In the genomic region with DNA sequence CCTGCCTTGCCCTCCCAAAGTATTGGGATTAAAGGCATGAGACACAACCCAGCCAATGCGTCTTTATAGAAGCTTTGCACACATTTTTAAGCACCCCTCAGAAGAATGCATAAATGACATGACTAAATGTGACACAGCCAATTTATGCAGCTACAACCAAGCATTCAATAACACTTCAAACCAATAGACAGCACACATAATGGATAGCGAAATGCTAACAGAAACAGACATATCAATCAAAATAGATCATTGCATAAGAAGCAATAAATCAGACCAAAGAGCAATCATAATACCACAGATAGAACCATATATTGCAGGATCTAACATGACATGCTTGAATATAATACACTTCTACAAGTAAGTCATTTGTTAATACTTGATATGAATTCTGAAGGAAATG, we compare ENCODE assay signal across 41 cellular contexts. TPM values are rescaled to one million over a fixed set of nuclear protein-coding genes. Genes with fewer than 3 reads are reported as not detected.
"Had no signal": no experiment of that assay in that cellular context is flagged by ENCODE, and none has a peak within 500 bp of the region (broad histone marks: within the 10 kb centered on the region; RNA-seq: fewer than 3 reads in every experiment).

No MANE protein-coding gene starts in this region.

- H3K4me3 ChIP-seq: adrenal gland, ascending aorta, body of pancreas, breast epithelium, cardiac muscle cell had no signal

- DNase-seq: activated effector memory CD4-positive, alpha-beta T cell treated with anti-CD3 and anti-CD28 coated beads, Interleukin-2, amount 50 U/mL, for 16 hours; activated effector memory CD4-positive, alpha-beta T cell treated with Interleukin-2 at 50 U/mL for 16 hours; activated gamma-delta T cell; activated gamma-delta T cell treated with Interleukin-2 at 50 U/mL for 16 hours; activated naive CD4-positive, alpha-beta T cell; activated naive CD4-positive, alpha-beta T cell treated with anti-CD3 and anti-CD28 coated beads for 36 hours; activated naive CD4-positive, alpha-beta T cell treated with anti-CD3 and anti-CD28 coated beads, Interleukin-2, amount 50 U/mL, for 16 hours; activated naive CD4-positive, alpha-beta T cell treated with Interleukin-2 at 50 U/mL for 16 hours; activated naive CD8-positive, alpha-beta T cell treated with anti-CD3 and anti-CD28 coated beads for 36 hours; activated naive CD8-positive, alpha-beta T cell treated with anti-CD3 and anti-CD28 coated beads, Interleukin-2, amount 10 ng/mL, durations not matched to agents 7 days and 5 days; activated naive CD8-positive, alpha-beta T cell treated with anti-CD3 and anti-CD28 coated beads, Interleukin-2, amount 50 U/mL, for 24 hours; activated T-cell treated with anti-CD3 and anti-CD28 coated beads, Interleukin-2, amount 50 U/mL, for 1 hour; activated T-cell treated with anti-CD3 and anti-CD28 coated beads, Interleukin-2, amount 50 U/mL, for 24 hours; activated T-cell treated with anti-CD3 and anti-CD28 coated beads, Interleukin-2, amount 50 U/mL, for 4 hours; activated T-cell treated with anti-CD3 and anti-CD28 coated beads, Interleukin-2, amount 50 U/mL, for 48 hours; activated T-cell treated with anti-CD3 and anti-CD28 coated beads, Interleukin-2, amount 50 U/mL, for 72 hours; adrenal gland; amniotic stem cell; amygdala; anterior cingulate cortex; aorta; body of pancreas; brain microvascular endothelial cell; caudate nucleus; central memory CD4-positive, alpha-beta T cell; cerebellar nuclear complex had no signal

- H3K36me3 ChIP-seq: adrenal gland, ascending aorta, brain microvascular endothelial cell, breast epithelium, cardiac muscle cell had no signal

- H3K27me3 ChIP-seq: adrenal gland, ascending aorta, body of pancreas, brain microvascular endothelial cell had no signal

- FAIRE-seq: astrocyte had no signal

- H3K27ac Mint-ChIP-seq: activated naive CD4-positive, alpha-beta T cell treated with anti-CD3 and anti-CD28 coated beads for 36 hours; activated naive CD4-positive, alpha-beta T cell treated with anti-CD3 and anti-CD28 coated beads, Interleukin-2, amount 50 U/mL, for 24 hours; activated naive CD4-positive, alpha-beta T cell treated with anti-CD3 and anti-CD28 coated beads, Interleukin-2, amount 50 U/mL, for 72 hours; activated naive CD8-positive, alpha-beta T cell; activated naive CD8-positive, alpha-beta T cell treated with anti-CD3 and anti-CD28 coated beads for 36 hours; activated naive CD8-positive, alpha-beta T cell treated with anti-CD3 and anti-CD28 coated beads, Interleukin-2, amount 10 ng/mL, durations not matched to agents 7 days and 5 days; activated naive CD8-positive, alpha-beta T cell treated with anti-CD3 and anti-CD28 coated beads, Interleukin-2, amount 50 U/mL, for 24 hours; activated T-cell treated with anti-CD3 and anti-CD28 coated beads, Interleukin-2, amount 50 U/mL, for 24 hours; activated T-cell treated with anti-CD3 and anti-CD28 coated beads, Interleukin-2, amount 50 U/mL, for 72 hours; activated T-helper 1 cell treated with anti-CD3 and anti-CD28 coated beads, Interleukin-12 subunit alpha, Interleukin-12 subunit beta, Interleukin-2, Interleukin-4 antibody, amounts not matched to agents 30 ng/mL and 10 ng/mL and 1 ng/mL, durations not matched to agents 14 hours and 24 hours and 36 hours; activated T-helper 17 cell treated with anti-CD3 and anti-CD28 coated beads, Interleukin-2, amount 50 U/mL, for 72 hours; activated T-helper 2 cell treated with anti-CD3 and anti-CD28 coated beads, Interferon-gamma antibody, Interleukin-2, Interleukin-4, amounts not matched to agents 10 μg/mL and 5 μg/mL and 100 μg/mL, durations not matched to agents 14 hours and 24 hours and 36 hours; brain had no signal

- H3K9me3 Mint-ChIP-seq: activated naive CD4-positive, alpha-beta T cell treated with anti-CD3 and anti-CD28 coated beads for 36 hours; activated naive CD4-positive, alpha-beta T cell treated with anti-CD3 and anti-CD28 coated beads, Interleukin-2, amount 50 U/mL, for 24 hours; activated naive CD4-positive, alpha-beta T cell treated with anti-CD3 and anti-CD28 coated beads, Interleukin-2, amount 50 U/mL, for 72 hours; activated naive CD8-positive, alpha-beta T cell treated with anti-CD3 and anti-CD28 coated beads for 36 hours; activated naive CD8-positive, alpha-beta T cell treated with anti-CD3 and anti-CD28 coated beads, Interleukin-2, amount 10 ng/mL, durations not matched to agents 7 days and 5 days; activated naive CD8-positive, alpha-beta T cell treated with anti-CD3 and anti-CD28 coated beads, Interleukin-2, amount 50 U/mL, for 24 hours; activated T-cell treated with anti-CD3 and anti-CD28 coated beads, Interleukin-2, amount 50 U/mL, for 24 hours; activated T-cell treated with anti-CD3 and anti-CD28 coated beads, Interleukin-2, amount 50 U/mL, for 4 hours; activated T-cell treated with anti-CD3 and anti-CD28 coated beads, Interleukin-2, amount 50 U/mL, for 72 hours; activated T-helper 1 cell treated with anti-CD3 and anti-CD28 coated beads, Interleukin-12 subunit alpha, Interleukin-12 subunit beta, Interleukin-2, Interleukin-4 antibody, amounts not matched to agents 30 ng/mL and 10 ng/mL and 1 ng/mL, durations not matched to agents 14 hours and 24 hours and 36 hours; activated T-helper 2 cell treated with anti-CD3 and anti-CD28 coated beads, Interferon-gamma antibody, Interleukin-2, Interleukin-4, amounts not matched to agents 10 μg/mL and 5 μg/mL and 100 μg/mL, durations not matched to agents 14 hours and 24 hours and 36 hours; brain; central memory CD8-positive, alpha-beta T cell had no signal

- ATAC-seq: activated naive CD4-positive, alpha-beta T cell treated with anti-CD3 and anti-CD28 coated beads, Interleukin-2, amount 50 U/mL, for 72 hours; activated naive CD8-positive, alpha-beta T cell treated with anti-CD3 and anti-CD28 coated beads, Interleukin-2, amount 50 U/mL, for 24 hours; activated T-cell treated with anti-CD3 and anti-CD28 coated beads, Interleukin-2, amount 50 U/mL, for 4 hours; activated T-cell treated with anti-CD3 and anti-CD28 coated beads, Interleukin-2, amount 50 U/mL, for 72 hours; activated T-helper 17 cell treated with anti-CD3 and anti-CD28 coated beads, Interleukin-2, amount 50 U/mL, for 72 hours; body of pancreas had no signal

- H3K4me3 Mint-ChIP-seq: activated naive CD4-positive, alpha-beta T cell treated with anti-CD3 and anti-CD28 coated beads for 36 hours; activated naive CD4-positive, alpha-beta T cell treated with anti-CD3 and anti-CD28 coated beads, Interleukin-2, amount 50 U/mL, for 24 hours; activated naive CD8-positive, alpha-beta T cell; activated naive CD8-positive, alpha-beta T cell treated with anti-CD3 and anti-CD28 coated beads for 36 hours; activated naive CD8-positive, alpha-beta T cell treated with anti-CD3 and anti-CD28 coated beads, Interleukin-2, amount 10 ng/mL, durations not matched to agents 7 days and 5 days; activated naive CD8-positive, alpha-beta T cell treated with anti-CD3 and anti-CD28 coated beads, Interleukin-2, amount 50 U/mL, for 24 hours; activated T-cell treated with anti-CD3 and anti-CD28 coated beads, Interleukin-2, amount 50 U/mL, for 24 hours; activated T-cell treated with anti-CD3 and anti-CD28 coated beads, Interleukin-2, amount 50 U/mL, for 4 hours; activated T-cell treated with anti-CD3 and anti-CD28 coated beads, Interleukin-2, amount 50 U/mL, for 72 hours; activated T-helper 1 cell treated with anti-CD3 and anti-CD28 coated beads, Interleukin-12 subunit alpha, Interleukin-12 subunit beta, Interleukin-2, Interleukin-4 antibody, amounts not matched to agents 30 ng/mL and 10 ng/mL and 1 ng/mL, durations not matched to agents 14 hours and 24 hours and 36 hours; activated T-helper 17 cell treated with anti-CD3 and anti-CD28 coated beads, Interleukin-2, amount 50 U/mL, for 72 hours; brain; central memory CD8-positive, alpha-beta T cell had no signal

- H3K4me1 Mint-ChIP-seq: activated naive CD4-positive, alpha-beta T cell treated with anti-CD3 and anti-CD28 coated beads, Interleukin-2, amount 50 U/mL, for 24 hours; activated naive CD8-positive, alpha-beta T cell treated with anti-CD3 and anti-CD28 coated beads for 36 hours; activated naive CD8-positive, alpha-beta T cell treated with anti-CD3 and anti-CD28 coated beads, Interleukin-2, amount 10 ng/mL, durations not matched to agents 7 days and 5 days; activated naive CD8-positive, alpha-beta T cell treated with anti-CD3 and anti-CD28 coated beads, Interleukin-2, amount 50 U/mL, for 24 hours; activated T-helper 17 cell treated with anti-CD3 and anti-CD28 coated beads, Interleukin-2, amount 50 U/mL, for 72 hours; brain; central memory CD8-positive, alpha-beta T cell had no signal

- H3K36me3 Mint-ChIP-seq: activated naive CD4-positive, alpha-beta T cell treated with anti-CD3 and anti-CD28 coated beads, Interleukin-2, amount 50 U/mL, for 24 hours; activated naive CD4-positive, alpha-beta T cell treated with anti-CD3 and anti-CD28 coated beads, Interleukin-2, amount 50 U/mL, for 72 hours; activated naive CD8-positive, alpha-beta T cell; activated naive CD8-positive, alpha-beta T cell treated with anti-CD3 and anti-CD28 coated beads for 36 hours; activated naive CD8-positive, alpha-beta T cell treated with anti-CD3 and anti-CD28 coated beads, Interleukin-2, amount 10 ng/mL, durations not matched to agents 7 days and 5 days; brain had no signal

- H3K9me3 ChIP-seq: adrenal gland, ascending aorta, body of pancreas, breast epithelium had no signal

- H3K27ac ChIP-seq: adrenal gland, ascending aorta, body of pancreas, brain microvascular endothelial cell, breast epithelium, cardiac muscle cell had no signal

RNA-seq across cellular contexts. Expression of a gene that starts 34.3 kb away (rescaled TPM):
- total RNA-seq: activated naive CD4-positive, alpha-beta T cell treated with anti-CD3 and anti-CD28 coated beads for 36 hours; activated naive CD4-positive, alpha-beta T cell treated with anti-CD3 and anti-CD28 coated beads, Interleukin-2, amount 50 U/mL, for 72 hours; activated naive CD8-positive, alpha-beta T cell treated with anti-CD3 and anti-CD28 coated beads for 36 hours; activated naive CD8-positive, alpha-beta T cell treated with anti-CD3 and anti-CD28 coated beads, Interleukin-2, amount 10 ng/mL, durations not matched to agents 7 days and 5 days; activated T-cell treated with anti-CD3 and anti-CD28 coated beads, Interleukin-2, amount 50 U/mL, for 72 hours; activated T-helper 1 cell treated with anti-CD3 and anti-CD28 coated beads, Interleukin-12 subunit alpha, Interleukin-12 subunit beta, Interleukin-2, Interleukin-4 antibody, amounts not matched to agents 30 ng/mL and 10 ng/mL and 1 ng/mL, durations not matched to agents 14 hours and 24 hours and 36 hours; activated T-helper 17 cell treated with anti-CD3 and anti-CD28 coated beads, Interleukin-2, amount 50 U/mL, for 72 hours; activated T-helper 2 cell treated with anti-CD3 and anti-CD28 coated beads, Interferon-gamma antibody, Interleukin-2, Interleukin-4, amounts not matched to agents 10 μg/mL and 5 μg/mL and 100 μg/mL, durations not matched to agents 14 hours and 24 hours and 36 hours; ascending aorta; cardiac septum; chondrocyte had no signal

RNA-seq across cellular contexts. Expression of a gene that starts 55.8 kb away (rescaled TPM):
- total RNA-seq: activated naive CD4-positive, alpha-beta T cell treated with anti-CD3 and anti-CD28 coated beads for 36 hours; activated naive CD4-positive, alpha-beta T cell treated with anti-CD3 and anti-CD28 coated beads, Interleukin-2, amount 50 U/mL, for 72 hours; activated naive CD8-positive, alpha-beta T cell treated with anti-CD3 and anti-CD28 coated beads for 36 hours; activated naive CD8-positive, alpha-beta T cell treated with anti-CD3 and anti-CD28 coated beads, Interleukin-2, amount 10 ng/mL, durations not matched to agents 7 days and 5 days; activated T-cell treated with anti-CD3 and anti-CD28 coated beads, Interleukin-2, amount 50 U/mL, for 4 hours; activated T-cell treated with anti-CD3 and anti-CD28 coated beads, Interleukin-2, amount 50 U/mL, for 72 hours; activated T-helper 1 cell treated with anti-CD3 and anti-CD28 coated beads, Interleukin-12 subunit alpha, Interleukin-12 subunit beta, Interleukin-2, Interleukin-4 antibody, amounts not matched to agents 30 ng/mL and 10 ng/mL and 1 ng/mL, durations not matched to agents 14 hours and 24 hours and 36 hours; activated T-helper 17 cell treated with anti-CD3 and anti-CD28 coated beads, Interleukin-2, amount 50 U/mL, for 72 hours; activated T-helper 2 cell treated with anti-CD3 and anti-CD28 coated beads, Interferon-gamma antibody, Interleukin-2, Interleukin-4, amounts not matched to agents 10 μg/mL and 5 μg/mL and 100 μg/mL, durations not matched to agents 14 hours and 24 hours and 36 hours; ascending aorta; astrocyte; cardiac septum; cerebellum; chondrocyte had no signal
- polyA plus RNA-seq: aorta had no signal
